ENCODE assay signal across 8 cellular contexts in the genomic region with DNA sequence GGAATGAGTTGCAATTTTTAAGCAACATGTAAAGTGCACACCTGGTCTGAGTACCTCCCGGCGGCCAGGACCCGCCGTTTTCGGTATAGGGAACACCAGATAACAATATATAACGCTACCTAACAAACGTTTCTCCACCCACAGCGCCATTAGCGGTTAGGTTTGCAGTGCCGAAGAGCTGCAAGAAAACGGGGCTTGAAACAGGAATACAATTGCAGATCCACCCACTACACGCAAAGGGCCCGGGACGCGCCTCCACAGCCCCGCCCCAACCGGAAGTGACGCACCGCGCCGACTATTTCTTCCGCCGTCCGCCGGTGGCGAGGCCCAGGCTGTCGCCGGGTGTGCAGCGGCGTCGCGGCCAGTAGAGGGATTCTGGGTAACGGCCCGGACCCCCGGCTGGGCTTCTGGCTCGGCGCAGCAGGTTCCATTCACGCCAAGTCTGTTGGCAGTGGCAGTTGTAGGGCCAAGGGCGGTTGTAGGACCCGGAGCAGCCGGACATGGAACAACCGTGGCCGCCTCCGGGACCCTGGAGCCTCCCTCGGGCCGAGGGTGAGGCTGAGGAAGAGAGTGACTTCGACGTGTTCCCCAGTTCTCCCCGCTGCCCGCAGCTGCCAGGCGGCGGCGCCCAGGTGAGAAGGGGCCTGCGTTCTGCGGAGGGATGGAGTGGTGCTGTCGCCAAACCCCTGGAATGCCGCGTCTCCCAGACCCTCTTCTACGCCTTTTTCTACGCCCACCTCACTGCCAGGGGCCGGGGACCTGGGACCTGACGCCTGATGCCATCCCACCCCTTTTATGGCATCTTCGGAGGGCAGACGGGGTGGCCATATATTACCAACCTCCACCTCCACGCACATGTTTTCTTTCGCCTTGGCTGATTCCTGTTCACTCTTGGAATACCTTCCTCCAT. TPM values are rescaled to one million over a fixed set of nuclear protein-coding genes. Genes with fewer than 3 reads are reported as not detected.
DNase-seq lines count a peak whose midpoint lies in the region; ATAC-seq and TF ChIP-seq lines count a peak whose summit lies in the region.

CDC37L1 (plus strand) TSS at position 302 of the 910 bp plus-strand sequence; CDS start at position 501, 199 bp downstream.

- TF ChIP-seq CTCF in OCI-LY1 (IDR thresholded peaks at IDR 0.05; ENCODE audit: low read length), result peak; percentile 54
- TF ChIP-seq CTCF in epithelial cell of esophagus (IDR thresholded peaks at IDR 0.05; ENCODE audit: insufficient read depth, low read depth, low read length, missing control alignments), result peak; percentile 60

- H3K4me1 ChIP-seq in OCI-LY1 (ENCODE audit: insufficient read depth, low read length, severe bottlenecking), result peaks cover 22% of the 10 kb centered on the region
- H3K4me1 ChIP-seq in mononuclear cell (ENCODE audit: insufficient read depth, low read length), result peaks cover 22% of the 10 kb centered on the region

- peak within 1 kb of the TSS; percentile 80 for H3K4me3 ChIP-seq in OCI-LY1 (ENCODE audit: low read depth, low read length, poor library complexity, severe bottlenecking)
- H3K4me3 ChIP-seq in epithelial cell of esophagus (ENCODE audit: low read length), result peak within 1 kb of the TSS; percentile 88
- H3K4me3 ChIP-seq in mononuclear cell (ENCODE audit: low read length), result peak within 1 kb of the TSS; percentile 85

- DNase-seq in DMS 273 (lab: John Stamatoyannopoulos, UW; ENCODE audit: unreplicated experiment) (peak; percentile 97), HuH-7 (ENCODE audit: low spot score) (peak; percentile 61), epithelial cell of esophagus (ENCODE audit: low read depth) (peak; percentile 96)
- peak; percentile 100 for DNase-seq in activated CD8-positive, alpha-beta memory T cell treated with anti-CD3 and anti-CD28 coated beads, Interleukin-2, amount 50 U/mL, for 48 hours
- DNase-seq in stimulated activated CD8-positive, alpha-beta memory T cell treated with anti-CD3 and anti-CD28 coated beads, Interleukin-4, amount 100 ng/mL, for 1 hour (ENCODE audit: low read depth in 2 of 2, low spot score in 1 of 2), result peak; percentile 99 to 100

- no peaks in the 10 kb centered on the region for H3K9me2 ChIP-seq in OCI-LY1 (ENCODE audit: low read depth, low read length)

- peaks cover 22% of the 10 kb centered on the region for H3K79me2 ChIP-seq in OCI-LY1 (ENCODE audit: insufficient read depth, low read length)

- no peaks in the 10 kb centered on the region for H4K20me1 ChIP-seq in OCI-LY1 (ENCODE audit: insufficient read depth, low read length)

- ATAC-seq in GM21447 (IDR thresholded peaks at IDR 0.05; ENCODE audit: unreplicated experiment), result peak; percentile 93

- H3K27me3 ChIP-seq in OCI-LY1 (ENCODE audit: insufficient read depth, low read length) (no peaks in the 10 kb centered on the region), mononuclear cell (ENCODE audit: insufficient read depth, low read length) (no peaks in the 10 kb centered on the region)

- peak within 1 kb of the TSS; percentile 87 for H3K27ac ChIP-seq in OCI-LY1 (ENCODE audit: low read depth, low read length, poor library complexity, severe bottlenecking)

- H3K9ac ChIP-seq in OCI-LY1 (ENCODE audit: low read length), result peak within 1 kb of the TSS; percentile 87

- H3F3A ChIP-seq in OCI-LY1 (ENCODE audit: insufficient read depth, low read length), result no peaks in the 10 kb centered on the region

- H2AFZ ChIP-seq in OCI-LY1 (ENCODE audit: low read length), result peak within 1 kb of the TSS; percentile 50

- peak within 1 kb of the TSS; percentile 82 for H3K4me2 ChIP-seq in OCI-LY1 (ENCODE audit: low read length)

- no peaks in the 10 kb centered on the region for H3K9me3 ChIP-seq in OCI-LY1 (ENCODE audit: low read length)
- no peaks in the 10 kb centered on the region for H3K9me3 ChIP-seq in mononuclear cell (ENCODE audit: low read depth, low read length)

- H3K36me3 ChIP-seq in OCI-LY1 (ENCODE audit: insufficient read depth, low read length), result 0 out of 2 replicates have a peak, but pooled peaks cover 5% of the 10 kb centered on the region

RNA-seq across cellular contexts. Expression of gene CDC37L1, which starts in this region (rescaled TPM):
- total RNA-seq in mononuclear cell, result 36.2 TPM

Comparison
In these comparisons a context has a peak if more than half of its experiments do, and no peak if none do; other contexts are left out.
1. Peak in every context shown above with its lines: DNase-seq, ATAC-seq, H3K4me3 ChIP-seq and H3K27ac ChIP-seq.